In genomic region chrX:80354966-80355465, GRCh38 we compare ENCODE assay signal across 21 cellular contexts.
"Had no signal": no experiment of that assay in that cellular context is flagged by ENCODE, and none has a peak within 500 bp of the region (broad histone marks: within the 10 kb centered on the region; RNA-seq: fewer than 3 reads in every experiment).

No MANE protein-coding gene starts in this region.

- H3K27ac Mint-ChIP-seq: activated T-helper 17 cell treated with anti-CD3 and anti-CD28 coated beads, Interleukin-2, amount 50 U/mL, for 72 hours; natural killer cell; stimulated activated effector memory CD8-positive, alpha-beta T cell treated with anti-CD3 and anti-CD28 coated beads, Interleukin-12 subunit alpha, Interleukin-12 subunit beta, amount 100 ng/mL, for 72 hours had no signal

- ATAC-seq: activated T-helper 17 cell treated with anti-CD3 and anti-CD28 coated beads, Interleukin-2, amount 50 U/mL, for 72 hours; body of pancreas; left cardiac atrium; lower lobe of right lung; natural killer cell; pancreas; sciatic nerve; stimulated activated effector memory CD8-positive, alpha-beta T cell treated with anti-CD3 and anti-CD28 coated beads, Interleukin-12 subunit alpha, Interleukin-12 subunit beta, amount 100 ng/mL, for 72 hours had no signal

- H3K4me3 ChIP-seq: body of pancreas, lower lobe of right lung, pancreas, smooth muscle cell, stomach, upper lobe of left lung had no signal

- H3K4me1 ChIP-seq: body of pancreas, lower lobe of right lung, pancreas, stomach, upper lobe of left lung had no signal

- H3K36me3 Mint-ChIP-seq: natural killer cell; stimulated activated effector memory CD8-positive, alpha-beta T cell treated with anti-CD3 and anti-CD28 coated beads, Interleukin-12 subunit alpha, Interleukin-12 subunit beta, amount 100 ng/mL, for 72 hours had no signal

- H3K9me3 Mint-ChIP-seq: stimulated activated effector memory CD8-positive, alpha-beta T cell treated with anti-CD3 and anti-CD28 coated beads, Interleukin-12 subunit alpha, Interleukin-12 subunit beta, amount 100 ng/mL, for 72 hours had no signal

- DNase-seq: activated CD4-positive, alpha-beta T cell treated with anti-CD3 and anti-CD28 coated beads, Interleukin-2, amount 50 U/mL, for 4 hours; activated naive CD4-positive, alpha-beta T cell; body of pancreas; caudate nucleus; foreskin melanocyte; glutamatergic neuron; hippocampal formation; left cardiac atrium; lower lobe of right lung; natural killer cell; stimulated activated CD4-positive, alpha-beta T cell treated with anti-CD3 and anti-CD28 coated beads, Interleukin-4, amount 100 ng/mL, for 24 hours; stomach; T-helper 2 cell; upper lobe of left lung; WERI-Rb-1 had no signal

- H3K27ac ChIP-seq: body of pancreas, lower lobe of right lung, neutrophil, pancreas, stomach, upper lobe of left lung, WERI-Rb-1 had no signal

- H3K36me3 ChIP-seq: lower lobe of right lung, neutrophil, pancreas, stomach, upper lobe of left lung, WERI-Rb-1 had no signal

- H3K27me3 ChIP-seq: body of pancreas, neutrophil, stomach, upper lobe of left lung had no signal

- H3K27me3 Mint-ChIP-seq: activated T-helper 17 cell treated with anti-CD3 and anti-CD28 coated beads, Interleukin-2, amount 50 U/mL, for 72 hours had no signal

- H3K9me3 ChIP-seq: body of pancreas, lower lobe of right lung, neutrophil, pancreas, stomach, upper lobe of left lung had no signal

- H3K4me3 Mint-ChIP-seq: activated T-helper 17 cell treated with anti-CD3 and anti-CD28 coated beads, Interleukin-2, amount 50 U/mL, for 72 hours; natural killer cell; stimulated activated effector memory CD8-positive, alpha-beta T cell treated with anti-CD3 and anti-CD28 coated beads, Interleukin-12 subunit alpha, Interleukin-12 subunit beta, amount 100 ng/mL, for 72 hours had no signal

- H3K4me1 Mint-ChIP-seq: activated T-helper 17 cell treated with anti-CD3 and anti-CD28 coated beads, Interleukin-2, amount 50 U/mL, for 72 hours; natural killer cell; stimulated activated effector memory CD8-positive, alpha-beta T cell treated with anti-CD3 and anti-CD28 coated beads, Interleukin-12 subunit alpha, Interleukin-12 subunit beta, amount 100 ng/mL, for 72 hours had no signal
